8 cellular contexts compared by ENCODE assay signal in genomic region chr5:80961376-80962281, GRCh38.
A peak's percentile ranks its signal among the peaks of the same experiment; 100 is the strongest.
DNase-seq lines count a peak whose midpoint lies in the region; ATAC-seq and TF ChIP-seq lines count a peak whose summit lies in the region.

No MANE protein-coding gene starts in this region.

- peaks cover 62% of the 10 kb centered on the region for H3K4me1 ChIP-seq in iPS-18a (ENCODE audit: control insufficient read depth, low read depth, low read length)

- H3K9me3 ChIP-seq in iPS-18a (ENCODE audit: control insufficient read depth, low read depth, low read length) = no peaks in the 10 kb centered on the region

- no peaks in the 10 kb centered on the region for H3K36me3 ChIP-seq in iPS-18a (ENCODE audit: control insufficient read depth, low read depth, low read length)

- no peak for ATAC-seq in HG02973 (IDR thresholded peaks at IDR 0.05; ENCODE audit: unreplicated experiment)
- no peak for ATAC-seq in GM18907 (IDR thresholded peaks at IDR 0.05; ENCODE audit: unreplicated experiment)
- no peak for ATAC-seq in GM21619 (IDR thresholded peaks at IDR 0.05; ENCODE audit: unreplicated experiment)

- H3K9ac ChIP-seq in iPS-18a (ENCODE audit: low read length) = no peak overlapping the region

- peak; percentile 56 for DNase-seq in LNCaP clone FGC (ENCODE audit: low read depth)
- DNase-seq in activated effector memory CD4-positive, alpha-beta T cell treated with Interleukin-2 at 50 U/mL for 16 hours = peak; percentile 6
- peak; percentile 29 for DNase-seq in stimulated activated CD4-positive, alpha-beta T cell treated with anti-CD3 and anti-CD28 coated beads, Interleukin-12 subunit alpha, Interleukin-12 subunit beta, amount 100 ng/mL, for 4 hours
- no peak for DNase-seq in OCI-M1 (lab: John Stamatoyannopoulos, UW)

- H3K27me3 ChIP-seq in iPS-18a (ENCODE audit: control insufficient read depth, insufficient read depth, low read length) = peaks cover 48% of the 10 kb centered on the region

- no peak for TF ChIP-seq CTCF in LNCaP clone FGC (IDR thresholded peaks at IDR 0.05; ENCODE audit: control insufficient read depth, extremely low read depth, insufficient read depth)

- no peak overlapping the region for H3K27ac ChIP-seq in iPS-18a (ENCODE audit: low read length)

- H3K4me3 ChIP-seq in LNCaP clone FGC (ENCODE audit: low read depth, low read length) (no peak overlapping the region), iPS-18a (ENCODE audit: low read length) (peak overlapping the region; percentile 66)
